ENCODE assay signal across 31 cellular contexts in genomic region chr2:67075530-67076253, GRCh38.
"Had no signal": no experiment of that assay in that cellular context is flagged by ENCODE, and none has a peak within 500 bp of the region (broad histone marks: within the 10 kb centered on the region; RNA-seq: fewer than 3 reads in every experiment).

No MANE protein-coding gene starts in this region.

- H3K4me1 Mint-ChIP-seq: activated CD8-positive, alpha-beta memory T cell treated with anti-CD3 and anti-CD28 coated beads, Interleukin-2, amount 10 ng/mL, durations not matched to agents 7 days and 5 days; activated naive CD8-positive, alpha-beta T cell treated with anti-CD3 and anti-CD28 coated beads, Interleukin-2, amount 50 U/mL, for 24 hours; brain; T-helper 17 cell; WTC11 had no signal

- H3K27ac Mint-ChIP-seq: activated CD8-positive, alpha-beta memory T cell treated with anti-CD3 and anti-CD28 coated beads, Interleukin-2, amount 10 ng/mL, durations not matched to agents 7 days and 5 days; activated naive CD4-positive, alpha-beta T cell treated with anti-CD3 and anti-CD28 coated beads, Interleukin-2, amount 50 U/mL, for 72 hours; activated naive CD8-positive, alpha-beta T cell treated with anti-CD3 and anti-CD28 coated beads, Interleukin-2, amount 50 U/mL, for 24 hours; activated T-cell treated with anti-CD3 and anti-CD28 coated beads, Interleukin-2, amount 50 U/mL, for 24 hours; activated T-helper 1 cell treated with anti-CD3 and anti-CD28 coated beads, Interleukin-12 subunit alpha, Interleukin-12 subunit beta, Interleukin-2, Interleukin-4 antibody, amounts not matched to agents 30 ng/mL and 10 ng/mL and 1 ng/mL, durations not matched to agents 14 hours and 24 hours and 36 hours; T-helper 17 cell; WTC11 had no signal

- ATAC-seq: activated CD8-positive, alpha-beta memory T cell treated with anti-CD3 and anti-CD28 coated beads, Interleukin-2, amount 10 ng/mL, durations not matched to agents 7 days and 5 days; activated naive CD4-positive, alpha-beta T cell treated with anti-CD3 and anti-CD28 coated beads, Interleukin-2, amount 50 U/mL, for 72 hours; activated naive CD8-positive, alpha-beta T cell treated with anti-CD3 and anti-CD28 coated beads, Interleukin-2, amount 50 U/mL, for 24 hours; K562; T-helper 17 cell; WTC11 had no signal

- H3K4me3 Mint-ChIP-seq: activated CD8-positive, alpha-beta memory T cell treated with anti-CD3 and anti-CD28 coated beads, Interleukin-2, amount 10 ng/mL, durations not matched to agents 7 days and 5 days; activated naive CD8-positive, alpha-beta T cell treated with anti-CD3 and anti-CD28 coated beads, Interleukin-2, amount 50 U/mL, for 24 hours; activated T-cell treated with anti-CD3 and anti-CD28 coated beads, Interleukin-2, amount 50 U/mL, for 24 hours; activated T-helper 1 cell treated with anti-CD3 and anti-CD28 coated beads, Interleukin-12 subunit alpha, Interleukin-12 subunit beta, Interleukin-2, Interleukin-4 antibody, amounts not matched to agents 30 ng/mL and 10 ng/mL and 1 ng/mL, durations not matched to agents 14 hours and 24 hours and 36 hours; brain; T-helper 17 cell; WTC11 had no signal

- H3K27ac ChIP-seq: Peyer's patch, RWPE1, SJCRH30 had no signal

- H3K27me3 Mint-ChIP-seq: activated CD8-positive, alpha-beta memory T cell treated with anti-CD3 and anti-CD28 coated beads, Interleukin-2, amount 10 ng/mL, durations not matched to agents 7 days and 5 days; activated naive CD8-positive, alpha-beta T cell treated with anti-CD3 and anti-CD28 coated beads, Interleukin-2, amount 50 U/mL, for 24 hours; activated T-cell treated with anti-CD3 and anti-CD28 coated beads, Interleukin-2, amount 50 U/mL, for 24 hours; brain; T-helper 17 cell had no signal

- H3K27me3 ChIP-seq: Peyer's patch, SJCRH30 had no signal

- H3K4me1 ChIP-seq: Peyer's patch, SJCRH30 had no signal

- H3K36me3 Mint-ChIP-seq: activated CD8-positive, alpha-beta memory T cell treated with anti-CD3 and anti-CD28 coated beads, Interleukin-2, amount 10 ng/mL, durations not matched to agents 7 days and 5 days; brain; WTC11 had no signal

- H3K4me3 ChIP-seq: K562, Peyer's patch, SJCRH30 had no signal

- H3K9me3 Mint-ChIP-seq: activated T-helper 1 cell treated with anti-CD3 and anti-CD28 coated beads, Interleukin-12 subunit alpha, Interleukin-12 subunit beta, Interleukin-2, Interleukin-4 antibody, amounts not matched to agents 30 ng/mL and 10 ng/mL and 1 ng/mL, durations not matched to agents 14 hours and 24 hours and 36 hours had no signal

- DNase-seq: activated CD4-positive, alpha-beta T cell treated with anti-CD3 and anti-CD28 coated beads for 48 hours; activated CD4-positive, alpha-beta T cell treated with anti-CD3 and anti-CD28 coated beads, Interleukin-2, amount 50 U/mL, for 4 hours; activated CD4-positive, CD25-positive, alpha-beta regulatory T cell treated with anti-CD3 and anti-CD28 coated beads, Interleukin-2, amount 50 U/mL, for 72 hours; activated CD8-positive, alpha-beta memory T cell treated with anti-CD3 and anti-CD28 coated beads, Interleukin-2, amount 10 ng/mL, durations not matched to agents 7 days and 5 days; activated effector memory CD4-positive, alpha-beta T cell treated with anti-CD3 and anti-CD28 coated beads, Interleukin-2, amount 50 U/mL, for 16 hours; activated naive CD4-positive, alpha-beta T cell treated with Interleukin-2 at 50 U/mL for 16 hours; activated naive CD8-positive, alpha-beta T cell treated with anti-CD3 and anti-CD28 coated beads, Interleukin-2, amount 50 U/mL, for 24 hours; activated T-cell treated with anti-CD3 and anti-CD28 coated beads, Interleukin-2, amount 50 U/mL, for 24 hours; amygdala; Karpas-422; MM.1S; NCI-H1105 treated with DMSO at 0.1 percent for 48 hours; NCI-H1436 treated with DMSO at 0.1 percent for 48 hours; NCI-H187; NCI-H2081; NCI-H2171; NCI-H345; NCI-H510A; NCI-H526 treated with DMSO at 0.1 percent for 48 hours; NCI-H82; Peyer's patch; Right ventricle myocardium superior; SJCRH30; T-helper 17 cell; T-helper 9 cell had no signal

- H3K36me3 ChIP-seq: Peyer's patch, SJCRH30 had no signal

- H3K9me3 ChIP-seq: Peyer's patch, SJCRH30 had no signal
